In the genomic region with DNA sequence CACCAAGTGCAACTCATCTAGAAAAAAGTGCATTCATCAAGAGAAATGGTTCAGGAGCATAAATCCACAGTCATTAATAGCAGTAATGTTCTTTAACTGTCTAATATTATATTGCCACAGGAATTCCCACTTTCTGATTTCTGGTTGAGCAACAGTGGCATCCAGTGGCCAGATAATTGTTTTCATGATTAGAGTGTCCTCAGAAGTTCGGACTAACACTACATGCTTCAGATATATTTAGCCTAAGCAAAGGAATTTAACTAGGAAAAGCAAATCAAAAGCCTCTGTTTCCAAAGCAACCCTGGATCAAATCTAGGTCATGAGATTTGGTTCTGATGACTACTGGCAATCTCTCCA, we compare ENCODE assay signal across 9 cellular contexts. TPM values are rescaled to one million over a fixed set of nuclear protein-coding genes. Genes with fewer than 3 reads are reported as not detected.
A peak's percentile ranks its signal among the peaks of the same experiment; 100 is the strongest.
DNase-seq lines count a peak whose midpoint lies in the region; ATAC-seq and TF ChIP-seq lines count a peak whose summit lies in the region.
"Had no signal": no experiment of that assay in that cellular context is flagged by ENCODE, and none has a peak within 500 bp of the region (broad histone marks: within the 10 kb centered on the region; RNA-seq: fewer than 3 reads in every experiment).

No MANE protein-coding gene starts in this region.

- in situ Hi-C loops in GM13976 (cut with MboI; ENCODE audit: low sequenced_read_pairs, unreplicated experiment) = no loop called here

- no peaks in the 10 kb centered on the region for H3K36me3 Mint-ChIP-seq in stimulated activated naive B cell treated with anti-CD40 and anti-IgM and Interleukin-4, amounts not matched to agents 10 μg/mL and 1 μg/mL and 100 μg/mL, for 72 hours

- POLR2A ChIA-PET in BJ (lab: Charles Lee) = no interaction called here

- no peak overlapping the region for H2AK5ac ChIP-seq in mesendoderm (ENCODE audit: low read length)

- H3K27me3 ChIP-seq in BJ (ENCODE audit: control insufficient read depth, insufficient read depth, low read length) = no peaks in the 10 kb centered on the region
- no peaks in the 10 kb centered on the region for H3K27me3 ChIP-seq in mesendoderm (ENCODE audit: insufficient read depth, low read length, poor library complexity)

- no peak overlapping the region for H3K4me3 Mint-ChIP-seq in stimulated activated naive B cell treated with anti-CD40 and anti-IgM and Interleukin-4, amounts not matched to agents 10 μg/mL and 1 μg/mL and 100 μg/mL, for 72 hours

- CTCF ChIA-PET in BJ (lab: Yijun Ruan, JAX) = interaction anchor here (0.6 to 1.5 kb wide), 3 partner anchors 8 to 804 kb away, joined by 3 to 7 read pairs (median 4); no protein-coding TSS in a partner anchor

- no peak overlapping the region for H3K9ac ChIP-seq in mesendoderm (ENCODE audit: low read length)

- H4K8ac ChIP-seq in mesendoderm (ENCODE audit: low read depth, low read length) = no peak overlapping the region

- no peak overlapping the region for H3K18ac ChIP-seq in mesendoderm (ENCODE audit: low read length)

- no peak overlapping the region for H2BK120ac ChIP-seq in mesendoderm (ENCODE audit: low read depth, low read length)

- H3K36me3 ChIP-seq in BJ (ENCODE audit: control insufficient read depth, insufficient read depth, low read length) (no peaks in the 10 kb centered on the region), mesendoderm (ENCODE audit: control insufficient read depth, insufficient read depth, low read length) (no peaks in the 10 kb centered on the region)

- peak; percentile 6 for DNase-seq in BJ (ENCODE audit: low read depth)
- DNase-seq in LHCN-M2 (ENCODE audit: low read depth) = peak; percentile 34
- peak; percentile 57 to 58 for DNase-seq in cardiac fibroblast (ENCODE audit: low read depth in 2 of 2)
- DNase-seq in mesendoderm = peak; percentile 31
- DNase-seq in stimulated activated naive B cell treated with anti-CD40 and anti-IgM and Interleukin-4, amounts not matched to agents 10 μg/mL and 1 μg/mL and 100 μg/mL, for 72 hours = no peak
- no peak for DNase-seq in cortex of kidney (lab: John Stamatoyannopoulos, UW)
- no peak for DNase-seq in GM13976 (ENCODE audit: low spot score)

- H3K4me1 Mint-ChIP-seq in stimulated activated naive B cell treated with anti-CD40 and anti-IgM and Interleukin-4, amounts not matched to agents 10 μg/mL and 1 μg/mL and 100 μg/mL, for 72 hours = no peaks in the 10 kb centered on the region

- no peak overlapping the region for H3K4me3 ChIP-seq in BJ (ENCODE audit: low read depth, low read length)
- no peak overlapping the region for H3K4me3 ChIP-seq in cardiac fibroblast (replicated peaks in 1 of 2; ENCODE audit: low read depth in 2 of 2, low read length in 2 of 2)
- no peak overlapping the region for H3K4me3 ChIP-seq in mesendoderm (ENCODE audit: low read length)

- peak; percentile 32 for TF ChIP-seq CTCF in BJ (IDR thresholded peaks at IDR 0.05; ENCODE audit: insufficient read depth, low read depth, low read length)
- TF ChIP-seq CTCF in cardiac fibroblast (IDR thresholded peaks at IDR 0.05; ENCODE audit: low read depth, low read length) = peak; percentile 29
- no peak for TF ChIP-seq CTCF in GM13976 (IDR thresholded peaks at IDR 0.05; ENCODE audit: borderline replicate concordance, control extremely low read depth, extremely low read depth, insufficient read depth, missing control alignments)

- no peak overlapping the region for H3K27ac Mint-ChIP-seq in stimulated activated naive B cell treated with anti-CD40 and anti-IgM and Interleukin-4, amounts not matched to agents 10 μg/mL and 1 μg/mL and 100 μg/mL, for 72 hours

- no peaks in the 10 kb centered on the region for H3K9me3 Mint-ChIP-seq in stimulated activated naive B cell treated with anti-CD40 and anti-IgM and Interleukin-4, amounts not matched to agents 10 μg/mL and 1 μg/mL and 100 μg/mL, for 72 hours

- no peaks in the 10 kb centered on the region for H3K79me1 ChIP-seq in mesendoderm (ENCODE audit: low read length)

- no peak overlapping the region for H2BK5ac ChIP-seq in mesendoderm (ENCODE audit: low read length)

- H3K23ac ChIP-seq in mesendoderm (ENCODE audit: low read length) = no peak overlapping the region

- no peaks in the 10 kb centered on the region for H3K79me2 ChIP-seq in mesendoderm (ENCODE audit: control insufficient read depth, insufficient read depth, low read length)

- peaks cover 0 to 7% of the 10 kb centered on the region in 2 donors for H3K27me3 Mint-ChIP-seq in stimulated activated naive B cell treated with anti-CD40 and anti-IgM and Interleukin-4, amounts not matched to agents 10 μg/mL and 1 μg/mL and 100 μg/mL, for 72 hours

- no peak overlapping the region for H3K4ac ChIP-seq in mesendoderm (ENCODE audit: low read depth, low read length)

- H3K27ac ChIP-seq in mesendoderm (ENCODE audit: low read depth, low read length) = no peak overlapping the region
- H3K27ac ChIP-seq: epithelial cell of prostate had no signal

- ATAC-seq in stimulated activated naive B cell treated with anti-CD40 and anti-IgM and Interleukin-4, amounts not matched to agents 10 μg/mL and 1 μg/mL and 100 μg/mL, for 72 hours (replicated peaks) = no peak
- ATAC-seq in GM18498 (IDR thresholded peaks at IDR 0.05; ENCODE audit: unreplicated experiment) = no peak

- no peak overlapping the region for H3K56ac ChIP-seq in mesendoderm (ENCODE audit: low read length)

- no peak overlapping the region for H4K5ac ChIP-seq in mesendoderm (ENCODE audit: low read length)

- no CpG with 5 or more reads among the region's 1 CpG for WGBS in mesendoderm (ENCODE audit: extremely low coverage, insufficient coverage, low lambda C conversion rate)

- H2BK15ac ChIP-seq in mesendoderm (replicated peaks; ENCODE audit: low read depth) = no peak overlapping the region

- no peaks in the 10 kb centered on the region for H3K4me1 ChIP-seq in mesendoderm (ENCODE audit: control insufficient read depth, low read depth, low read length)

- no peak overlapping the region for H3K4me2 ChIP-seq in mesendoderm (ENCODE audit: low read length)

RNA-seq across cellular contexts. Expression of a gene that starts 9.8 kb away (rescaled TPM):
- polyA plus RNA-seq in BJ (2011; rRNA removed) = not detected in 2 replicates
- polyA minus RNA-seq in BJ (2011; rRNA and poly(A)+ RNA removed) = not detected in 2 replicates
- total RNA-seq in LHCN-M2 (2014; rRNA removed) = not detected in 2 replicates
- polyA plus RNA-seq in LHCN-M2 (2012) = not detected
- 0.06 TPM for polyA plus RNA-seq in mesendoderm (2013, experiment 1 of 2)
- polyA plus RNA-seq in mesendoderm (2013, experiment 2 of 2) = 0.06 TPM

Comparison
In these comparisons a context has a peak if more than half of its experiments do, and no peak if none do; other contexts are left out.
1. DNase-seq: peak in BJ (single experiment), LHCN-M2 (single experiment), cardiac fibroblast (2 of 2) and mesendoderm (single experiment); none in stimulated activated naive B cell treated with anti-CD40 and anti-IgM and Interleukin-4, amounts not matched to agents 10 μg/mL and 1 μg/mL and 100 μg/mL, for 72 hours (single experiment), cortex of kidney (single experiment) and GM13976 (single experiment).